In the genomic region with DNA sequence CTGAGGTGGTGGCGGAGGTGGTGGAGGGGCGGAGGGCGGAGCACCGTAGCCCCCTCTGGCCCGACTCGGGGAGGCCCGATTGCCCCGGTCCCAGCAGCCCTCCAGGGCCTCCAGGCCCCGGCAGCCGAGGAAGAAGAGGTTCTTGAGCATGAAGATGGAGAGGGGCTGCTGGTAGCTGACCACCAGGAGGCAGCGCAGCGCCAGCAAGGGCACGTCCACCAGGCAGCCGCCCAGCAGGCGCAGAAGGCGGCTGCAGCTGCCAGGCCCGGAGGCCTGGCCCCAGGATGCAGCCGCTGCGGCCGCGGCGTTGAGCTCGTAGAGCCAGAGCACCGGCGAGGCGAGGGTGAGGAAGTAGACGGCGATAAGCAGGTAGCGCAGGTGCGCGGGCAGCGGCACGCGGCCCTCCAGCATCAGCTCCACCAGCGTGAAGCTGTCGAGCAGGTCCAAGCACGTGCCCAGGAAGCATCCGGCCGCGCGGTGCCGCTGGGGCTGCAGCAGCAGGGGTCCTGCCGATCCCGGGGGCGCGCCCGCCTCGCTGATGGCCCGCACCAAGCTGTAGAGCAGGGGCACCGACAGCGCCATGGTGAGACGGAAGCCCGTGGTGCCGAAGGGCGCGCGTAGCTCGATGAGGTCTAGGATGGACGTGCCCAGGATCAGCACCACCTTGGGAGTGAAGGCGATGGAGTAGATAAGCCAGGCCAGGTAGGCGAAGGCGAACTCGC, we compare ENCODE assay signal across 9 cellular contexts. TPM values are rescaled to one million over a fixed set of nuclear protein-coding genes. Genes with fewer than 3 reads are reported as not detected.
DNase-seq lines count a peak whose midpoint lies in the region; ATAC-seq and TF ChIP-seq lines count a peak whose summit lies in the region.
"Had no signal": no experiment of that assay in that cellular context is flagged by ENCODE, and none has a peak within 500 bp of the region (broad histone marks: within the 10 kb centered on the region; RNA-seq: fewer than 3 reads in every experiment).

No MANE protein-coding gene starts in this region.

- H3K27me3 ChIP-seq in liver (ENCODE audit: control insufficient read depth in 4 of 4, insufficient read depth in 4 of 4, low read length in 3 of 4) = peaks cover 0 to 7% (median 4%) of the 10 kb centered on the region in 4 donors
- H3K27me3 ChIP-seq in thyroid gland = no peaks in the 10 kb centered on the region

- H3K27ac ChIP-seq in liver (ENCODE audit: low read depth in 1 of 2, low read length in 2 of 2) = no peak overlapping the region
- no peak overlapping the region for H3K27ac ChIP-seq in thyroid gland

- 30% methylated on average over 63 of the region's 63 CpGs for WGBS in liver
- WGBS in thyroid gland, 2 donors = 30 to 54% methylated on average over 10 to 28 of the region's 63 CpGs

- H3K36me3 ChIP-seq in liver (ENCODE audit: control insufficient read depth in 4 of 4, insufficient read depth in 3 of 4, low read depth in 1 of 4, low read length in 3 of 4) (no peaks in the 10 kb centered on the region), thyroid gland (no peaks in the 10 kb centered on the region)

- TF ChIP-seq CTCF in AG10803 (conservative IDR thresholded peaks at IDR 0.05; ENCODE audit: low read length) = 0 out of 2 replicates have a peak, but pooled peaks have one; percentile 6
- peak; percentile 39 for TF ChIP-seq CTCF in GM12874 (IDR thresholded peaks at IDR 0.05; ENCODE audit: insufficient read depth, low read depth, low read length)
- TF ChIP-seq CTCF in astrocyte of the spinal cord (IDR thresholded peaks at IDR 0.05; ENCODE audit: low read depth, low read length) = peak; percentile 24
- peak; percentile 37 for TF ChIP-seq CTCF in liver (IDR thresholded peaks at IDR 0.05; ENCODE audit: low read depth, low read length, missing input control)
- no peak for TF ChIP-seq CTCF in thyroid gland (IDR thresholded peaks at IDR 0.05)

- in situ Hi-C loops in astrocyte of the spinal cord (cut with HindIII; ENCODE audit: low sequenced_read_pairs) = no loop called here

- peaks cover 7 to 19% (median 13%) of the 10 kb centered on the region in 4 donors for H3K4me1 ChIP-seq in liver (ENCODE audit: control insufficient read depth in 4 of 4, insufficient read depth in 4 of 4, low read length in 3 of 4)
- H3K4me1 ChIP-seq in thyroid gland = peaks cover 4 to 13% of the 10 kb centered on the region in 2 donors

- TF ChIP-seq POLR2A in thyroid gland (IDR thresholded peaks at IDR 0.05) = no peak

- H3K9me3 ChIP-seq in liver (ENCODE audit: control insufficient read depth in 4 of 4, low read length in 3 of 4) = no peaks in the 10 kb centered on the region
- H3K9me3 ChIP-seq in thyroid gland = no peaks in the 10 kb centered on the region

- DNase-seq in AG10803 (ENCODE audit: low read depth) = no peak
- no peak for DNase-seq in astrocyte of the spinal cord (ENCODE audit: low read depth, low spot score)
- DNase-seq in thyroid gland = no peak
- DNase-seq in activated gamma-delta T cell treated with Interleukin-2 at 50 U/mL for 16 hours = no peak
- DNase-seq: KG1 had no signal

- H3K4me3 ChIP-seq in AG10803 (ENCODE audit: low read length) = no peak overlapping the region
- no peak overlapping the region for H3K4me3 ChIP-seq in astrocyte of the spinal cord (ENCODE audit: low read depth, low read length)
- peak overlapping the region in 1 of 3 donors; percentile 67 for H3K4me3 ChIP-seq in liver (ENCODE audit: low read depth in 1 of 3, low read length in 3 of 3)
- H3K4me3 ChIP-seq in thyroid gland (replicated peaks in 1 of 3) = no peak overlapping the region

- no peak overlapping the region for H3K9ac ChIP-seq in liver (ENCODE audit: low read depth in 1 of 2, low read length in 2 of 2)

- no peak for ATAC-seq in GM19467 (IDR thresholded peaks at IDR 0.05; ENCODE audit: unreplicated experiment)
- ATAC-seq in HG03039 (IDR thresholded peaks at IDR 0.05; ENCODE audit: unreplicated experiment) = no peak

- intact Hi-C loops in thyroid gland (cut with DNase I) = no loop called here

- TF ChIP-seq RAD21 in liver (IDR thresholded peaks at IDR 0.05) = peak; percentile 71 to 75

TF ChIP-seq in liver, 16 proteins besides CTCF, POLR2A, EP300 and RAD21:
- TF ChIP-seq HNF4A (conservative IDR thresholded peaks at IDR 0.05) = no peak
- no peak for TF ChIP-seq TAF1 (conservative IDR thresholded peaks at IDR 0.05)
- TF ChIP-seq GABPA (IDR thresholded peaks at IDR 0.05 in 1 of 2, conservative IDR thresholded peaks at IDR 0.05 in 1 of 2) = no peak
- TF ChIP-seq YY1 (IDR thresholded peaks at IDR 0.05) = no peak
- no peak for TF ChIP-seq FOXA2 (IDR thresholded peaks at IDR 0.05)
- TF ChIP-seq, protein P1, sequence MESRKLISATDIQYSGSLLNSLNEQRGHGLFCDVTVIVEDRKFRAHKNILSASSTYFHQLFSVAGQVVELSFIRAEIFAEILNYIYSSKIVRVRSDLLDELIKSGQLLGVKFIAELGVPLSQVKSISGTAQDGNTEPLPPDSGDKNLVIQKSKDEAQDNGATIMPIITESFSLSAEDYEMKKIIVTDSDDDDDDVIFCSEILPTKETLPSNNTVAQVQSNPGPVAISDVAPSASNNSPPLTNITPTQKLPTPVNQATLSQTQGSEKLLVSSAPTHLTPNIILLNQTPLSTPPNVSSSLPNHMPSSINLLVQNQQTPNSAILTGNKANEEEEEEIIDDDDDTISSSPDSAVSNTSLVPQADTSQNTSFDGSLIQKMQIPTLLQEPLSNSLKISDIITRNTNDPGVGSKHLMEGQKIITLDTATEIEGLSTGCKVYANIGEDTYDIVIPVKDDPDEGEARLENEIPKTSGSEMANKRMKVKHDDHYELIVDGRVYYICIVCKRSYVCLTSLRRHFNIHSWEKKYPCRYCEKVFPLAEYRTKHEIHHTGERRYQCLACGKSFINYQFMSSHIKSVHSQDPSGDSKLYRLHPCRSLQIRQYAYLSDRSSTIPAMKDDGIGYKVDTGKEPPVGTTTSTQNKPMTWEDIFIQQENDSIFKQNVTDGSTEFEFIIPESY (IDR thresholded peaks at IDR 0.05) = no peak
- TF ChIP-seq, protein P2, sequence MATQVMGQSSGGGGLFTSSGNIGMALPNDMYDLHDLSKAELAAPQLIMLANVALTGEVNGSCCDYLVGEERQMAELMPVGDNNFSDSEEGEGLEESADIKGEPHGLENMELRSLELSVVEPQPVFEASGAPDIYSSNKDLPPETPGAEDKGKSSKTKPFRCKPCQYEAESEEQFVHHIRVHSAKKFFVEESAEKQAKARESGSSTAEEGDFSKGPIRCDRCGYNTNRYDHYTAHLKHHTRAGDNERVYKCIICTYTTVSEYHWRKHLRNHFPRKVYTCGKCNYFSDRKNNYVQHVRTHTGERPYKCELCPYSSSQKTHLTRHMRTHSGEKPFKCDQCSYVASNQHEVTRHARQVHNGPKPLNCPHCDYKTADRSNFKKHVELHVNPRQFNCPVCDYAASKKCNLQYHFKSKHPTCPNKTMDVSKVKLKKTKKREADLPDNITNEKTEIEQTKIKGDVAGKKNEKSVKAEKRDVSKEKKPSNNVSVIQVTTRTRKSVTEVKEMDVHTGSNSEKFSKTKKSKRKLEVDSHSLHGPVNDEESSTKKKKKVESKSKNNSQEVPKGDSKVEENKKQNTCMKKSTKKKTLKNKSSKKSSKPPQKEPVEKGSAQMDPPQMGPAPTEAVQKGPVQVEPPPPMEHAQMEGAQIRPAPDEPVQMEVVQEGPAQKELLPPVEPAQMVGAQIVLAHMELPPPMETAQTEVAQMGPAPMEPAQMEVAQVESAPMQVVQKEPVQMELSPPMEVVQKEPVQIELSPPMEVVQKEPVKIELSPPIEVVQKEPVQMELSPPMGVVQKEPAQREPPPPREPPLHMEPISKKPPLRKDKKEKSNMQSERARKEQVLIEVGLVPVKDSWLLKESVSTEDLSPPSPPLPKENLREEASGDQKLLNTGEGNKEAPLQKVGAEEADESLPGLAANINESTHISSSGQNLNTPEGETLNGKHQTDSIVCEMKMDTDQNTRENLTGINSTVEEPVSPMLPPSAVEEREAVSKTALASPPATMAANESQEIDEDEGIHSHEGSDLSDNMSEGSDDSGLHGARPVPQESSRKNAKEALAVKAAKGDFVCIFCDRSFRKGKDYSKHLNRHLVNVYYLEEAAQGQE (IDR thresholded peaks at IDR 0.05) = no peak
- TF ChIP-seq, protein P3, sequence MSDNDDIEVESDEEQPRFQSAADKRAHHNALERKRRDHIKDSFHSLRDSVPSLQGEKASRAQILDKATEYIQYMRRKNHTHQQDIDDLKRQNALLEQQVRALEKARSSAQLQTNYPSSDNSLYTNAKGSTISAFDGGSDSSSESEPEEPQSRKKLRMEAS (IDR thresholded peaks at IDR 0.05) = no peak
- no peak for TF ChIP-seq FOXA1 (IDR thresholded peaks at IDR 0.05)
- no peak for TF ChIP-seq RXRA (IDR thresholded peaks at IDR 0.05)
- no peak for TF ChIP-seq NR2F2 (IDR thresholded peaks at IDR 0.05)
- TF ChIP-seq, protein P4, sequence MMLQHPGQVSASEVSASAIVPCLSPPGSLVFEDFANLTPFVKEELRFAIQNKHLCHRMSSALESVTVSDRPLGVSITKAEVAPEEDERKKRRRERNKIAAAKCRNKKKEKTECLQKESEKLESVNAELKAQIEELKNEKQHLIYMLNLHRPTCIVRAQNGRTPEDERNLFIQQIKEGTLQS (IDR thresholded peaks at IDR 0.05) = no peak
- TF ChIP-seq EGR1 (IDR thresholded peaks at IDR 0.05; ENCODE audit: low read depth in 2 of 2) = no peak
TF ChIP-seq in liver: peak in this region for 0.

RNA-seq across cellular contexts. Expression of a gene that starts 1.5 kb away (rescaled TPM):
- total RNA-seq in liver (under 1 TPM; 0.09 to 0.17 TPM), thyroid gland (under 1 TPM in 2 of 4 donors, not detected in 2; 0.10 to 0.17 TPM)
- polyA plus RNA-seq in liver = under 1 TPM; 0.06 to 0.12 TPM

RNA-seq across cellular contexts. Expression of a gene that starts 34.8 kb away (rescaled TPM):
- 1 to 10 TPM; 4.4 to 9.0 TPM for total RNA-seq in liver
- 1 to 10 TPM; 3.1 to 4.4 TPM for polyA plus RNA-seq in liver
- 10 to 100 TPM; 10.3 to 19.1 (median 15.5) TPM for total RNA-seq in thyroid gland

RNA-seq across cellular contexts. Expression of a gene that starts 39.4 kb away (rescaled TPM):
- total RNA-seq in liver (10 to 100 TPM; 13.2 to 38.2 TPM), thyroid gland (10 to 100 TPM; 21.6 to 37.8 (median 25.8) TPM)
- 10 to 100 TPM; 33.5 to 46.1 TPM for polyA plus RNA-seq in liver

Comparison
In these comparisons a context has a peak if more than half of its experiments do, and no peak if none do; other contexts are left out.
1. CTCF ChIP-seq: peak in AG10803 (single experiment), GM12874 (single experiment), astrocyte of the spinal cord (single experiment) and liver (single experiment); none in thyroid gland (0 of 6).